Comparison of ENCODE assay signal across 19 cellular contexts in genomic region chr4:5526070-5526831, GRCh38.
"Had no signal": no experiment of that assay in that cellular context is flagged by ENCODE, and none has a peak within 500 bp of the region (broad histone marks: within the 10 kb centered on the region; RNA-seq: fewer than 3 reads in every experiment).

No MANE protein-coding gene starts in this region.

- H3K27me3 ChIP-seq: heart right ventricle, upper lobe of left lung had no signal

- DNase-seq: activated CD4-positive, alpha-beta T cell treated with anti-CD3 and anti-CD28 coated beads for 4 hours; activated CD4-positive, alpha-beta T cell treated with anti-CD3 and anti-CD28 coated beads, Interleukin-2, amount 50 U/mL, for 48 hours; activated CD8-positive, alpha-beta memory T cell treated with anti-CD3 and anti-CD28 coated beads, Interleukin-2, amount 50 U/mL, for 48 hours; activated naive CD4-positive, alpha-beta T cell; activated naive CD8-positive, alpha-beta T cell treated with anti-CD3 and anti-CD28 coated beads for 36 hours; activated T-cell treated with anti-CD3 and anti-CD28 coated beads, Interleukin-2, amount 50 U/mL, for 4 hours; heart right ventricle; left colon; occipital lobe; stimulated activated CD4-positive, alpha-beta T cell treated with anti-CD3 and anti-CD28 coated beads, Interleukin-4, amount 100 ng/mL, for 1 hour; stimulated activated naive CD4-positive, alpha-beta T cell treated with Interleukin-2 at 50 U/mL for 16 hours; T1000; upper lobe of left lung had no signal

- H3K27me3 Mint-ChIP-seq: activated naive CD8-positive, alpha-beta T cell treated with anti-CD3 and anti-CD28 coated beads for 36 hours had no signal

- H3K36me3 ChIP-seq: heart right ventricle, upper lobe of left lung had no signal

- H3K4me3 ChIP-seq: coronary artery, heart right ventricle, lung, upper lobe of left lung had no signal

- H3K36me3 Mint-ChIP-seq: activated naive CD8-positive, alpha-beta T cell treated with anti-CD3 and anti-CD28 coated beads for 36 hours; natural killer cell treated with Interleukin-12 subunit alpha and Interleukin-12 subunit beta and Interleukin-15 and Interleukin-18, amount 100 ng/mL, for 72 hours; WTC11 had no signal

- H3K9me3 Mint-ChIP-seq: activated naive CD8-positive, alpha-beta T cell treated with anti-CD3 and anti-CD28 coated beads for 36 hours; activated T-cell treated with anti-CD3 and anti-CD28 coated beads, Interleukin-2, amount 50 U/mL, for 4 hours had no signal

- H3K4me1 Mint-ChIP-seq: activated naive CD8-positive, alpha-beta T cell treated with anti-CD3 and anti-CD28 coated beads for 36 hours had no signal

- H3K27ac Mint-ChIP-seq: activated naive CD8-positive, alpha-beta T cell treated with anti-CD3 and anti-CD28 coated beads for 36 hours; activated T-helper 2 cell treated with anti-CD3 and anti-CD28 coated beads, Interferon-gamma antibody, Interleukin-2, Interleukin-4, amounts not matched to agents 10 μg/mL and 5 μg/mL and 100 μg/mL, durations not matched to agents 14 hours and 24 hours and 36 hours; natural killer cell treated with Interleukin-12 subunit alpha and Interleukin-12 subunit beta and Interleukin-15 and Interleukin-18, amount 100 ng/mL, for 72 hours; T-helper 1 cell treated with Interleukin-12 subunit alpha and Interleukin-12 subunit beta and Interleukin-4 antibody, amounts not matched to agents 30 μg/mL and 1 μg/mL, for 36 hours; WTC11 had no signal

- H3K4me3 Mint-ChIP-seq: activated naive CD8-positive, alpha-beta T cell treated with anti-CD3 and anti-CD28 coated beads for 36 hours; activated T-cell treated with anti-CD3 and anti-CD28 coated beads, Interleukin-2, amount 50 U/mL, for 4 hours; natural killer cell treated with Interleukin-12 subunit alpha and Interleukin-12 subunit beta and Interleukin-15 and Interleukin-18, amount 100 ng/mL, for 72 hours; T-helper 1 cell treated with Interleukin-12 subunit alpha and Interleukin-12 subunit beta and Interleukin-4 antibody, amounts not matched to agents 30 μg/mL and 1 μg/mL, for 36 hours; WTC11 had no signal

- H3K9me3 ChIP-seq: upper lobe of left lung had no signal
